ENCODE assay signal across 19 cellular contexts in genomic region chr17:77808663-77809425, GRCh38.
"Had no signal": no experiment of that assay in that cellular context is flagged by ENCODE, and none has a peak within 500 bp of the region (broad histone marks: within the 10 kb centered on the region; RNA-seq: fewer than 3 reads in every experiment).

No MANE protein-coding gene starts in this region.

- H3K27me3 ChIP-seq: heart left ventricle, right atrium auricular region, transverse colon had no signal

- DNase-seq: effector CD4-positive, alpha-beta T cell; endodermal cell; foreskin melanocyte; hippocampal formation; mammary epithelial cell; naive thymus-derived CD4-positive, alpha-beta T cell; nephron progenitor cell; stimulated activated CD4-positive, alpha-beta T cell treated with anti-CD3 and anti-CD28 coated beads, Interleukin-15, amount 100 ng/mL, for 24 hours; stimulated activated CD4-positive, alpha-beta T cell treated with anti-CD3 and anti-CD28 coated beads, Interleukin-2, amount 100 ng/mL, for 24 hours; stimulated activated CD4-positive, alpha-beta T cell treated with anti-CD3 and anti-CD28 coated beads, Interleukin-4, amount 100 ng/mL, for 4 hours; stimulated activated naive B cell treated with anti-CD40 and anti-IgM and Interleukin-4, amounts not matched to agents 10 μg/mL and 1 μg/mL and 100 μg/mL, for 72 hours; stimulated activated naive CD8-positive, alpha-beta T cell treated with anti-CD3 and anti-CD28 coated beads, Interleukin-15, amount 100 ng/mL, for 72 hours; transverse colon had no signal

- H3K27ac ChIP-seq: coronary artery, heart left ventricle, neutrophil, right atrium auricular region, thoracic aorta, transverse colon had no signal

- FAIRE-seq: endothelial cell of umbilical vein had no signal

- H3K36me3 ChIP-seq: heart left ventricle, neutrophil, right atrium auricular region, thoracic aorta, transverse colon had no signal

- H3K4me3 ChIP-seq: coronary artery, heart left ventricle, right atrium auricular region, thoracic aorta, transverse colon had no signal

- H3K9me3 ChIP-seq: heart left ventricle, neutrophil, right atrium auricular region, thoracic aorta, transverse colon had no signal

- ATAC-seq: heart left ventricle; naive thymus-derived CD4-positive, alpha-beta T cell; stimulated activated naive B cell treated with anti-CD40 and anti-IgM and Interleukin-4, amounts not matched to agents 10 μg/mL and 1 μg/mL and 100 μg/mL, for 72 hours; stimulated activated naive CD8-positive, alpha-beta T cell treated with anti-CD3 and anti-CD28 coated beads, Interleukin-15, amount 100 ng/mL, for 72 hours had no signal
